Comparison of ENCODE assay signal across 18 cellular contexts in genomic region chr10:59456199-59456598, GRCh38.
"Had no signal": no experiment of that assay in that cellular context is flagged by ENCODE, and none has a peak within 500 bp of the region (broad histone marks: within the 10 kb centered on the region; RNA-seq: fewer than 3 reads in every experiment).

No MANE protein-coding gene starts in this region.

- H3K9me3 ChIP-seq: MG63 had no signal

- H3K27me3 ChIP-seq: MG63 had no signal

- DNase-seq: KBM-7, MG63, NCI-H1092, NCI-H1436, NCI-H187, NCI-H2029, NCI-H2081 treated with DMSO at 0.1 percent for 48 hours, NCI-H2171, NCI-H226, NCI-H446, NCI-H510A, NCI-H524 treated with DMSO at 0.1 percent for 48 hours, NCI-H69, NCI-H774, SHP77 had no signal

- H3K4me3 ChIP-seq: MG63 had no signal

- ATAC-seq: Panc1 had no signal

- H3K27ac ChIP-seq: HL-60, RWPE1 had no signal

- H3K36me3 ChIP-seq: MG63 had no signal
